In the genomic region with DNA sequence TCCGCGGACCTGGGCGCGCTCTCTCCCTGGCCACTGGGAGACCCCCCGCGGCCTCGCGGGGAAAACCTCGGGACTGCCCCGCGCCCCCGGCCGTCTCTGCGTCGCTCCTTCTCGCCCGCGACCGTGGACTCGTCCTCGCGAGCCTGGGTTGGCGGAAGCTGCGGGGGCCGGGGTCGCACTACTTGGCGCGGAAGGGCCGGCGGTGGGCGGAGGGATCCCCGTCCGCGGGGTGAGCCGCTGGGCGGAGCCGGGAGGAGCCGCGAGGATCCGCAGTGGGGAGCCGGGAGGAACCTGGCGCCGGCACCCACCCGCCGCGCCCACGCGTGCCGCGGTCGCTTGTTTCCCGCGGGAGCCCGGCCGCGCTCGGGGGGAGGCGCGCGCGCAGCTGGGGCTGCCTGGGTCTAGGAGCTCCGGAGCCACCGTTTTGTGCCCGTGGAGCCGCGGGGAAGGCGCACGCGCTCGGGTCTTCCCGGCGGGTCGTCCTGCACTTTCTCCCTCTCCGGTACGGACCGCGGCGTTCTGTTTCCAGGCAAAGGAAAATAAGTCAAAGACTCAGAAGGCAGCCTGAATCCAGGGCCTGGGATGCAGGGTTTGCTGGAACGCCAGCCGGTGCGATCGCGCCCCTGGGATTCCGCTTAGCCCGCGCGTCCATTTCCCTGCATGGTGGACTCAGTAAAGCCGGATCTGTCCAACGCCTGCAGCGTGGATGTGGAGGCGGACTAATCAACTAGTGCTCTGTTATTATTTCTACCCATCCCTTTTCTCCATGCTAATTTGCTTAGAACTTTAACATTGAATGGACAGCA, we compare ENCODE assay signal across 1 cellular context.
TF ChIP-seq lines count a peak whose summit lies in the region.

No MANE protein-coding gene starts in this region.

TF ChIP-seq in HepG2, 621 proteins besides CTCF, POLR2A, EP300 and RAD21 (continued from another document and continues in another):
- TF ChIP-seq, protein P1, sequence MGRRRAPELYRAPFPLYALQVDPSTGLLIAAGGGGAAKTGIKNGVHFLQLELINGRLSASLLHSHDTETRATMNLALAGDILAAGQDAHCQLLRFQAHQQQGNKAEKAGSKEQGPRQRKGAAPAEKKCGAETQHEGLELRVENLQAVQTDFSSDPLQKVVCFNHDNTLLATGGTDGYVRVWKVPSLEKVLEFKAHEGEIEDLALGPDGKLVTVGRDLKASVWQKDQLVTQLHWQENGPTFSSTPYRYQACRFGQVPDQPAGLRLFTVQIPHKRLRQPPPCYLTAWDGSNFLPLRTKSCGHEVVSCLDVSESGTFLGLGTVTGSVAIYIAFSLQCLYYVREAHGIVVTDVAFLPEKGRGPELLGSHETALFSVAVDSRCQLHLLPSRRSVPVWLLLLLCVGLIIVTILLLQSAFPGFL (CRISPR knock-in tag; IDR thresholded peaks at IDR 0.05): 0 out of 2 replicates have a peak, but pooled peaks have one; percentile 23
- TF ChIP-seq, protein P2, sequence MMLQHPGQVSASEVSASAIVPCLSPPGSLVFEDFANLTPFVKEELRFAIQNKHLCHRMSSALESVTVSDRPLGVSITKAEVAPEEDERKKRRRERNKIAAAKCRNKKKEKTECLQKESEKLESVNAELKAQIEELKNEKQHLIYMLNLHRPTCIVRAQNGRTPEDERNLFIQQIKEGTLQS (CRISPR knock-in tag; IDR thresholded peaks at IDR 0.05): no peak
- TF ChIP-seq TAF1 (CRISPR knock-in tag; IDR thresholded peaks at IDR 0.05) (peak; percentile 71), ZNF614 (CRISPR knock-in tag; IDR thresholded peaks at IDR 0.05; ENCODE audit: borderline replicate concordance) (peak; percentile 27; the same call in 1 of the 2 replicates), CBX1 (IDR thresholded peaks at IDR 0.05; ENCODE audit: low read depth) (peak; percentile 17), ZBTB7B (CRISPR knock-in tag; IDR thresholded peaks at IDR 0.05) (peak; percentile 33; the same call in 1 of the 2 replicates), GATAD1 (CRISPR knock-in tag; IDR thresholded peaks at IDR 0.05) (0 out of 2 replicates have a peak, but pooled peaks have one; percentile 6), ZNF552 (CRISPR knock-in tag; IDR thresholded peaks at IDR 0.05; ENCODE audit: borderline replicate concordance) (no peak), KDM5A (IDR thresholded peaks at IDR 0.05; ENCODE audit: borderline replicate concordance, low read length) (peak; percentile 53; the same call in 1 of the 2 replicates), CHD2 (IDR thresholded peaks at IDR 0.05; ENCODE audit: low read depth, low read length) (peak; percentile 90), ETV6 (CRISPR knock-in tag; conservative IDR thresholded peaks at IDR 0.05) (no peak), ZFP82 (CRISPR knock-in tag; IDR thresholded peaks at IDR 0.05; ENCODE audit: borderline replicate concordance) (peak; percentile 83), ZNF350 (CRISPR knock-in tag; IDR thresholded peaks at IDR 0.05; ENCODE audit: borderline replicate concordance, low read depth) (0 out of 2 replicates have a peak, but pooled peaks have one; percentile 9), ZEB1 (IDR thresholded peaks at IDR 0.05; ENCODE audit: insufficient replicate concordance, low read depth) (no peak), HNRNPL (IDR thresholded peaks at IDR 0.05; ENCODE audit: low read depth, low read length) (no peak), ZNF547 (CRISPR knock-in tag; IDR thresholded peaks at IDR 0.05) (peak; percentile 61; the same call in 1 of the 2 replicates), GTF3A (CRISPR knock-in tag; conservative IDR thresholded peaks at IDR 0.05) (no peak), PAX8 (CRISPR knock-in tag; IDR thresholded peaks at IDR 0.05; ENCODE audit: borderline replicate concordance) (no peak; the same call in 1 of the 2 replicates), ZNF674 (CRISPR knock-in tag; IDR thresholded peaks at IDR 0.05; ENCODE audit: low read depth) (peak; percentile 43; the same call in 1 of the 2 replicates), KDM2A (CRISPR knock-in tag; IDR thresholded peaks at IDR 0.05; ENCODE audit: borderline replicate concordance, low read depth) (peak; percentile 90), ZSCAN25 (CRISPR knock-in tag; IDR thresholded peaks at IDR 0.05) (peak; percentile 5), ZNF225 (CRISPR knock-in tag; IDR thresholded peaks at IDR 0.05) (0 out of 2 replicates have a peak, but pooled peaks have one; percentile 25), ATF7 (IDR thresholded peaks at IDR 0.05) (no peak), ATF7 (CRISPR knock-in tag; IDR thresholded peaks at IDR 0.05) (no peak; the same call in 1 of the 2 replicates), SAP130 (CRISPR knock-in tag; IDR thresholded peaks at IDR 0.05; ENCODE audit: low read depth) (no peak; the same call in 1 of the 2 replicates), EEA1 (CRISPR knock-in tag; IDR thresholded peaks at IDR 0.05; ENCODE audit: borderline replicate concordance) (0 out of 2 replicates have a peak, but pooled peaks have one; percentile 24), ZNF772 (CRISPR knock-in tag; IDR thresholded peaks at IDR 0.05) (no peak; the same call in 1 of the 2 replicates), YEATS4 (CRISPR knock-in tag; IDR thresholded peaks at IDR 0.05; ENCODE audit: borderline replicate concordance) (peak; percentile 99), ISX (CRISPR knock-in tag; conservative IDR thresholded peaks at IDR 0.05) (0 out of 2 replicates have a peak, but pooled peaks have one; percentile 77), ZNF605 (CRISPR knock-in tag; IDR thresholded peaks at IDR 0.05) (0 out of 2 replicates have a peak, but pooled peaks have one; percentile 11), ZNF234 (CRISPR knock-in tag; conservative IDR thresholded peaks at IDR 0.05) (0 out of 2 replicates have a peak, but pooled peaks have one; percentile 89), ZNF713 (CRISPR knock-in tag; IDR thresholded peaks at IDR 0.05) (0 out of 2 replicates have a peak, but pooled peaks have one; percentile 67), FOXK1 (CRISPR knock-in tag; IDR thresholded peaks at IDR 0.05; ENCODE audit: borderline replicate concordance, low read depth) (0 out of 2 replicates have a peak, but pooled peaks have one; percentile 9), ZNF619 (CRISPR knock-in tag; IDR thresholded peaks at IDR 0.05) (no peak; the same call in 1 of the 2 replicates), SIN3A (IDR thresholded peaks at IDR 0.05; ENCODE audit: borderline replicate concordance, low read depth, low read length) (peak; percentile 18; the same call in 1 of the 2 replicates)
- TF ChIP-seq, protein P3, sequence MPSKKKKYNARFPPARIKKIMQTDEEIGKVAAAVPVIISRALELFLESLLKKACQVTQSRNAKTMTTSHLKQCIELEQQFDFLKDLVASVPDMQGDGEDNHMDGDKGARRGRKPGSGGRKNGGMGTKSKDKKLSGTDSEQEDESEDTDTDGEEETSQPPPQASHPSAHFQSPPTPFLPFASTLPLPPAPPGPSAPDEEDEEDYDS (CRISPR knock-in tag; IDR thresholded peaks at IDR 0.05): no peak
- TF ChIP-seq, protein P4, sequence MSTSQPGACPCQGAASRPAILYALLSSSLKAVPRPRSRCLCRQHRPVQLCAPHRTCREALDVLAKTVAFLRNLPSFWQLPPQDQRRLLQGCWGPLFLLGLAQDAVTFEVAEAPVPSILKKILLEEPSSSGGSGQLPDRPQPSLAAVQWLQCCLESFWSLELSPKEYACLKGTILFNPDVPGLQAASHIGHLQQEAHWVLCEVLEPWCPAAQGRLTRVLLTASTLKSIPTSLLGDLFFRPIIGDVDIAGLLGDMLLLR (CRISPR knock-in tag; IDR thresholded peaks at IDR 0.05): 0 out of 2 replicates have a peak, but pooled peaks have one; percentile 59
- TF ChIP-seq, protein P5, sequence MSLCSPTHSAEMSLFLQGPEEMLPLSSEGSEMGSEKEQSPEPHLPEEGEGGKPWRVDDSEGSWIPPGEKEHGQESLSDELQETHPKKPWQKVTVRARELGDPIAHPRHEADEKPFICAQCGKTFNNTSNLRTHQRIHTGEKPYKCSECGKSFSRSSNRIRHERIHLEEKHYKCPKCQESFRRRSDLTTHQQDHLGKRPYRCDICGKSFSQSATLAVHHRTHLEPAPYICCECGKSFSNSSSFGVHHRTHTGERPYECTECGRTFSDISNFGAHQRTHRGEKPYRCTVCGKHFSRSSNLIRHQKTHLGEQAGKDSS (CRISPR knock-in tag; IDR thresholded peaks at IDR 0.05; ENCODE audit: borderline replicate concordance, low read depth): peak; percentile 83; the same call in 1 of the 2 replicates
- TF ChIP-seq, protein P6, sequence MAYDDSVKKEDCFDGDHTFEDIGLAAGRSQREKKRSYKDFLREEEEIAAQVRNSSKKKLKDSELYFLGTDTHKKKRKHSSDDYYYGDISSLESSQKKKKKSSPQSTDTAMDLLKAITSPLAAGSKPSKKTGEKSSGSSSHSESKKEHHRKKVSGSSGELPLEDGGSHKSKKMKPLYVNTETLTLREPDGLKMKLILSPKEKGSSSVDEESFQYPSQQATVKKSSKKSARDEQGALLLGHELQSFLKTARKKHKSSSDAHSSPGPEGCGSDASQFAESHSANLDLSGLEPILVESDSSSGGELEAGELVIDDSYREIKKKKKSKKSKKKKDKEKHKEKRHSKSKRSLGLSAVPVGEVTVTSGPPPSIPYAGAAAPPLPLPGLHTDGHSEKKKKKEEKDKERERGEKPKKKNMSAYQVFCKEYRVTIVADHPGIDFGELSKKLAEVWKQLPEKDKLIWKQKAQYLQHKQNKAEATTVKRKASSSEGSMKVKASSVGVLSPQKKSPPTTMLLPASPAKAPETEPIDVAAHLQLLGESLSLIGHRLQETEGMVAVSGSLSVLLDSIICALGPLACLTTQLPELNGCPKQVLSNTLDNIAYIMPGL (CRISPR knock-in tag; IDR thresholded peaks at IDR 0.05; ENCODE audit: borderline replicate concordance in 1 of 2, low read depth in 1 of 2): peak; percentile 86 to 87
- TF ChIP-seq, protein P7, sequence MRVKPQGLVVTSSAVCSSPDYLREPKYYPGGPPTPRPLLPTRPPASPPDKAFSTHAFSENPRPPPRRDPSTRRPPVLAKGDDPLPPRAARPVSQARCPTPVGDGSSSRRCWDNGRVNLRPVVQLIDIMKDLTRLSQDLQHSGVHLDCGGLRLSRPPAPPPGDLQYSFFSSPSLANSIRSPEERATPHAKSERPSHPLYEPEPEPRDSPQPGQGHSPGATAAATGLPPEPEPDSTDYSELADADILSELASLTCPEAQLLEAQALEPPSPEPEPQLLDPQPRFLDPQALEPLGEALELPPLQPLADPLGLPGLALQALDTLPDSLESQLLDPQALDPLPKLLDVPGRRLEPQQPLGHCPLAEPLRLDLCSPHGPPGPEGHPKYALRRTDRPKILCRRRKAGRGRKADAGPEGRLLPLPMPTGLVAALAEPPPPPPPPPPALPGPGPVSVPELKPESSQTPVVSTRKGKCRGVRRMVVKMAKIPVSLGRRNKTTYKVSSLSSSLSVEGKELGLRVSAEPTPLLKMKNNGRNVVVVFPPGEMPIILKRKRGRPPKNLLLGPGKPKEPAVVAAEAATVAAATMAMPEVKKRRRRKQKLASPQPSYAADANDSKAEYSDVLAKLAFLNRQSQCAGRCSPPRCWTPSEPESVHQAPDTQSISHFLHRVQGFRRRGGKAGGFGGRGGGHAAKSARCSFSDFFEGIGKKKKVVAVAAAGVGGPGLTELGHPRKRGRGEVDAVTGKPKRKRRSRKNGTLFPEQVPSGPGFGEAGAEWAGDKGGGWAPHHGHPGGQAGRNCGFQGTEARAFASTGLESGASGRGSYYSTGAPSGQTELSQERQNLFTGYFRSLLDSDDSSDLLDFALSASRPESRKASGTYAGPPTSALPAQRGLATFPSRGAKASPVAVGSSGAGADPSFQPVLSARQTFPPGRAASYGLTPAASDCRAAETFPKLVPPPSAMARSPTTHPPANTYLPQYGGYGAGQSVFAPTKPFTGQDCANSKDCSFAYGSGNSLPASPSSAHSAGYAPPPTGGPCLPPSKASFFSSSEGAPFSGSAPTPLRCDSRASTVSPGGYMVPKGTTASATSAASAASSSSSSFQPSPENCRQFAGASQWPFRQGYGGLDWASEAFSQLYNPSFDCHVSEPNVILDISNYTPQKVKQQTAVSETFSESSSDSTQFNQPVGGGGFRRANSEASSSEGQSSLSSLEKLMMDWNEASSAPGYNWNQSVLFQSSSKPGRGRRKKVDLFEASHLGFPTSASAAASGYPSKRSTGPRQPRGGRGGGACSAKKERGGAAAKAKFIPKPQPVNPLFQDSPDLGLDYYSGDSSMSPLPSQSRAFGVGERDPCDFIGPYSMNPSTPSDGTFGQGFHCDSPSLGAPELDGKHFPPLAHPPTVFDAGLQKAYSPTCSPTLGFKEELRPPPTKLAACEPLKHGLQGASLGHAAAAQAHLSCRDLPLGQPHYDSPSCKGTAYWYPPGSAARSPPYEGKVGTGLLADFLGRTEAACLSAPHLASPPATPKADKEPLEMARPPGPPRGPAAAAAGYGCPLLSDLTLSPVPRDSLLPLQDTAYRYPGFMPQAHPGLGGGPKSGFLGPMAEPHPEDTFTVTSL (CRISPR knock-in tag; IDR thresholded peaks at IDR 0.05; ENCODE audit: borderline replicate concordance): peak; percentile 32; the same call in 1 of the 2 replicates
- TF ChIP-seq, protein P8, sequence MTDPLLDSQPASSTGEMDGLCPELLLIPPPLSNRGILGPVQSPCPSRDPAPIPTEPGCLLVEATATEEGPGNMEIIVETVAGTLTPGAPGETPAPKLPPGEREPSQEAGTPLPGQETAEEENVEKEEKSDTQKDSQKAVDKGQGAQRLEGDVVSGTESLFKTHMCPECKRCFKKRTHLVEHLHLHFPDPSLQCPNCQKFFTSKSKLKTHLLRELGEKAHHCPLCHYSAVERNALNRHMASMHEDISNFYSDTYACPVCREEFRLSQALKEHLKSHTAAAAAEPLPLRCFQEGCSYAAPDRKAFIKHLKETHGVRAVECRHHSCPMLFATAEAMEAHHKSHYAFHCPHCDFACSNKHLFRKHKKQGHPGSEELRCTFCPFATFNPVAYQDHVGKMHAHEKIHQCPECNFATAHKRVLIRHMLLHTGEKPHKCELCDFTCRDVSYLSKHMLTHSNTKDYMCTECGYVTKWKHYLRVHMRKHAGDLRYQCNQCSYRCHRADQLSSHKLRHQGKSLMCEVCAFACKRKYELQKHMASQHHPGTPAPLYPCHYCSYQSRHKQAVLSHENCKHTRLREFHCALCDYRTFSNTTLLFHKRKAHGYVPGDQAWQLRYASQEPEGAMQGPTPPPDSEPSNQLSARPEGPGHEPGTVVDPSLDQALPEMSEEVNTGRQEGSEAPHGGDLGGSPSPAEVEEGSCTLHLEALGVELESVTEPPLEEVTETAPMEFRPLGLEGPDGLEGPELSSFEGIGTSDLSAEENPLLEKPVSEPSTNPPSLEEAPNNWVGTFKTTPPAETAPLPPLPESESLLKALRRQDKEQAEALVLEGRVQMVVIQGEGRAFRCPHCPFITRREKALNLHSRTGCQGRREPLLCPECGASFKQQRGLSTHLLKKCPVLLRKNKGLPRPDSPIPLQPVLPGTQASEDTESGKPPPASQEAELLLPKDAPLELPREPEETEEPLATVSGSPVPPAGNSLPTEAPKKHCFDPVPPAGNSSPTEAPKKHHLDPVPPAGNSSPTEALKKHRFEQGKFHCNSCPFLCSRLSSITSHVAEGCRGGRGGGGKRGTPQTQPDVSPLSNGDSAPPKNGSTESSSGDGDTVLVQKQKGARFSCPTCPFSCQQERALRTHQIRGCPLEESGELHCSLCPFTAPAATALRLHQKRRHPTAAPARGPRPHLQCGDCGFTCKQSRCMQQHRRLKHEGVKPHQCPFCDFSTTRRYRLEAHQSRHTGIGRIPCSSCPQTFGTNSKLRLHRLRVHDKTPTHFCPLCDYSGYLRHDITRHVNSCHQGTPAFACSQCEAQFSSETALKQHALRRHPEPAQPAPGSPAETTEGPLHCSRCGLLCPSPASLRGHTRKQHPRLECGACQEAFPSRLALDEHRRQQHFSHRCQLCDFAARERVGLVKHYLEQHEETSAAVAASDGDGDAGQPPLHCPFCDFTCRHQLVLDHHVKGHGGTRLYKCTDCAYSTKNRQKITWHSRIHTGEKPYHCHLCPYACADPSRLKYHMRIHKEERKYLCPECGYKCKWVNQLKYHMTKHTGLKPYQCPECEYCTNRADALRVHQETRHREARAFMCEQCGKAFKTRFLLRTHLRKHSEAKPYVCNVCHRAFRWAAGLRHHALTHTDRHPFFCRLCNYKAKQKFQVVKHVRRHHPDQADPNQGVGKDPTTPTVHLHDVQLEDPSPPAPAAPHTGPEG (CRISPR knock-in tag; IDR thresholded peaks at IDR 0.05): peak; percentile 74
